24 cellular contexts compared by ENCODE assay signal in genomic region chr15:78312551-78312950, GRCh38. TPM values are rescaled to one million over a fixed set of nuclear protein-coding genes. Genes with fewer than 3 reads are reported as not detected.
DNase-seq lines count a peak whose midpoint lies in the region; ATAC-seq and TF ChIP-seq lines count a peak whose summit lies in the region.
"Had no signal": no experiment of that assay in that cellular context is flagged by ENCODE, and none has a peak within 500 bp of the region (broad histone marks: within the 10 kb centered on the region; RNA-seq: fewer than 3 reads in every experiment).

No MANE protein-coding gene starts in this region.

- TF ChIP-seq CTCF in GM23338 (conservative IDR thresholded peaks at IDR 0.05; ENCODE audit: low read depth in 2 of 2), result no peak

- no peak overlapping the region for H3K4me2 ChIP-seq in GM23338
- H3K4me2 ChIP-seq: A549, SK-N-SH had no signal

- H3K9me3 Mint-ChIP-seq in GM23338, result no peaks in the 10 kb centered on the region; the same call in 2 of the 3 replicates
- H3K9me3 Mint-ChIP-seq: CD8-positive, alpha-beta memory T cell had no signal

- no peak overlapping the region for H3K4me3 ChIP-seq in GM23338
- H3K4me3 ChIP-seq: A549, MG63 had no signal

- H3K36me3 ChIP-seq in GM23338 (ENCODE audit: insufficient read depth), result no peaks in the 10 kb centered on the region
- H3K36me3 ChIP-seq: MG63 had no signal

- no peak overlapping the region for H3K27ac ChIP-seq in GM23338 (ENCODE audit: low read depth)
- H3K27ac ChIP-seq: A549, C4-2B had no signal

- peaks cover 20% of the 10 kb centered on the region for H3K27me3 Mint-ChIP-seq in GM23338 (ENCODE audit: insufficient read depth, low read depth, poor library complexity)

- no peaks in the 10 kb centered on the region for H3K36me3 Mint-ChIP-seq in GM23338 (ENCODE audit: low read depth)
- H3K36me3 Mint-ChIP-seq: CD8-positive, alpha-beta memory T cell had no signal

- H4K20me1 ChIP-seq in GM23338 (replicated peaks; ENCODE audit: insufficient read depth), result no peaks in the 10 kb centered on the region

- H2AFZ ChIP-seq in GM23338, result peak overlapping the region; percentile 88; the same call in 1 of the 2 replicates

- H3K4me1 Mint-ChIP-seq in GM23338, result peaks cover 34% of the 10 kb centered on the region
- H3K4me1 Mint-ChIP-seq: CD8-positive, alpha-beta memory T cell had no signal

- DNase-seq in GM23338 (ENCODE audit: low spot score) (no peak), ecto neural progenitor cell (ENCODE audit: low spot score) (peak; percentile 67), mesenteric fat pad (ENCODE audit: low spot score) (peak; percentile 20), retina (peak; percentile 86), ureter (ENCODE audit: low spot score) (no peak)
- DNase-seq in activated CD4-positive, alpha-beta T cell treated with anti-CD3 and anti-CD28 coated beads for 1 hour, result no peak
- DNase-seq: AML-193; DMS79 treated with DMSO at 0.1 percent for 48 hours; KG1; MG63; NCI-H1105 treated with DMSO at 0.1 percent for 48 hours; NCI-H146; NCI-H1930; NCI-H446; NCI-H526; NCI-H82; NK-92 treated with Interleukin-12 subunit alpha and Interleukin-12 subunit beta, amount 100 ng/mL, for 24 hours; PC-3; SK-N-SH; SW 1271 had no signal

- peaks cover 11% of the 10 kb centered on the region; the same call in 1 of the 2 replicates for H3F3A ChIP-seq in GM23338 (replicated peaks; ENCODE audit: low read depth)

- H3K4me1 ChIP-seq in GM23338 (ENCODE audit: insufficient read depth), result peaks cover 15% of the 10 kb centered on the region

- no peaks in the 10 kb centered on the region for H3K9me2 ChIP-seq in GM23338 (ENCODE audit: insufficient read depth)
- H3K9me2 ChIP-seq: SK-N-SH had no signal

- peak overlapping the region; percentile 8; the same call in 1 of the 2 replicates for H3K27ac Mint-ChIP-seq in GM23338

- no peaks in the 10 kb centered on the region for H3K79me2 ChIP-seq in GM23338 (replicated peaks; ENCODE audit: insufficient read depth)

- H3K4me3 Mint-ChIP-seq in GM23338, result no peak overlapping the region
- H3K4me3 Mint-ChIP-seq: CD8-positive, alpha-beta memory T cell had no signal

- ATAC-seq in GM23338 (no peak; the same call in 2 of the 3 replicates), HG02885 (IDR thresholded peaks at IDR 0.05; ENCODE audit: poor library complexity, unreplicated experiment) (no peak)
- ATAC-seq: A549, PC-3 had no signal

- H3K27me3 ChIP-seq in GM23338 (ENCODE audit: insufficient read depth), result no peaks in the 10 kb centered on the region
- H3K27me3 ChIP-seq: MG63 had no signal

TF ChIP-seq in GM23338, 12 proteins besides CTCF, POLR2A, EP300 and RAD21:
- TF ChIP-seq CREB1 (CRISPR knock-in tag; IDR thresholded peaks at IDR 0.05; ENCODE audit: low read depth), result no peak
- TF ChIP-seq ZNF114 (CRISPR knock-in tag; IDR thresholded peaks at IDR 0.05), result no peak
TF ChIP-seq in GM23338: peak in this region for 0.

RNA-seq across cellular contexts. Expression of gene SKIC8, which starts 13.1 kb away (rescaled TPM):
- total RNA-seq in GM23338 (2014; rRNA removed; shearing (Covaris generic)), result 47.0 and 59.4 TPM in 2 replicates
- 68.6 and 73.8 TPM in 2 replicates for polyA plus RNA-seq in GM23338 (2016; fragmentation: Nextera tagmentation; extraction: Ambion mirVana)
- 50.9 TPM for total RNA-seq in mesenteric fat pad
- 55.7 TPM for total RNA-seq in ureter

RNA-seq across cellular contexts. Expression of gene CRABP1, which starts 27.6 kb away (rescaled TPM):
- total RNA-seq in GM23338 (2014; rRNA removed; shearing (Covaris generic)), result 127 and 156 TPM in 2 replicates
- polyA plus RNA-seq in GM23338 (2016; fragmentation: Nextera tagmentation; extraction: Ambion mirVana), result 522 and 536 TPM in 2 replicates
- total RNA-seq in mesenteric fat pad (not detected), ureter (not detected)
- total RNA-seq: CD8-positive, alpha-beta memory T cell; PC-3 had no signal
- polyA plus RNA-seq: CD8-positive, alpha-beta memory T cell had no signal

RNA-seq across cellular contexts. Expression of gene DNAJA4, which starts 48.2 kb away (rescaled TPM):
- total RNA-seq in GM23338 (2014; rRNA removed; shearing (Covaris generic)), result 10.3 and 12.5 TPM in 2 replicates
- polyA plus RNA-seq in GM23338 (2016; fragmentation: Nextera tagmentation; extraction: Ambion mirVana), result 5.0 and 5.4 TPM in 2 replicates
- total RNA-seq in mesenteric fat pad, result 21.4 TPM
- 78.0 TPM for total RNA-seq in ureter

Comparison
In these comparisons a context has a peak if more than half of its experiments do, and no peak if none do; other contexts are left out.
1. DNase-seq: peak in ecto neural progenitor cell (single experiment), mesenteric fat pad (single experiment) and retina (single experiment); none in GM23338 (single experiment), activated CD4-positive, alpha-beta T cell treated with anti-CD3 and anti-CD28 coated beads for 1 hour (single experiment) and ureter (single experiment).
2. RNA of gene CRABP1, which starts 27.6 kb away (total RNA-seq): 127 to 156 TPM in GM23338; not detected in ureter (single experiment) and not detected in mesenteric fat pad (single experiment); every median in the first group is over 10 times any median in the second.